In the genomic region with DNA sequence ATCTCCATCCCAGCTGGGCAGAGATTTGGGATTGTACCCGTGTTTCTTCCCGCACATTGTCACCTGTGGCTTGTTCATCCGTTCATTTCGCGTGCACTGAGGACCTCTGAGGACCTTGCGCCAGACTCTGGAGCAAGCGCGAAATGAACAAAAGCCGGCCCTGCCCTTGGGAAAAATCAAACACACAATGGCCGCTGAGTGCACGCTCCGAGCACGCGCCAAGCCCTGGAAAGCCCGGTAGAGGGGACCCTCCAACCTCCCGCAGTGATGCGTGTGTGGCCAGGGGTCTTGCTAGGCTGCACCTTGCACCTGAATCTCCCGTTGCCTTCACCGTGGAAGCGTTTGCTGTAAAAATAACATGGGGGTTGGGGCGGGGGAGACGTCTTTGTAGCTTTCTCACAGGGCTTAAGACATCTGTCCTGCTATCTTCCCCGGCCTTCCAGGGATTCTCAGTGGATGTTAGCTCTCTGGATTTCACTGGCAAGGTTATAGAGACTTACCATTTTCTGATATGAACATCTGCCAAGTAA, we compare ENCODE assay signal across 10 cellular contexts. TPM values are rescaled to one million over a fixed set of nuclear protein-coding genes. Genes with fewer than 3 reads are reported as not detected.
DNase-seq lines count a peak whose midpoint lies in the region; ATAC-seq, FAIRE-seq and TF ChIP-seq lines count a peak whose summit lies in the region.
"Had no signal": no experiment of that assay in that cellular context is flagged by ENCODE, and none has a peak within 500 bp of the region (broad histone marks: within the 10 kb centered on the region; RNA-seq: fewer than 3 reads in every experiment).

No MANE protein-coding gene starts in this region.

- H3K27me3 ChIP-seq in ascending aorta (no peaks in the 10 kb centered on the region), HepG2 (ENCODE audit: control insufficient read depth in 1 of 2, insufficient read depth in 2 of 2, low read length in 2 of 2) (no peaks in the 10 kb centered on the region)

- H3K4me3 ChIP-seq in ascending aorta = peak overlapping the region; percentile 50 to 64
- no peak overlapping the region for H3K4me3 ChIP-seq in HepG2 (replicated peaks in 1 of 3; ENCODE audit: insufficient read depth in 1 of 3, low read depth in 2 of 3, low read length in 3 of 3)

- H3K4me2 ChIP-seq in HepG2 (ENCODE audit: low read depth, low read length) = no peak overlapping the region

- peaks cover 2% of the 10 kb centered on the region for H3K36me3 Mint-ChIP-seq in activated T-cell treated with anti-CD3 and anti-CD28 coated beads, Interleukin-2, amount 50 U/mL, for 4 hours (ENCODE audit: insufficient read depth)

- H3K79me2 ChIP-seq in HepG2 (ENCODE audit: insufficient read depth, low read length) = no peaks in the 10 kb centered on the region

- TF ChIP-seq POLR2A in HepG2 (IDR thresholded peaks at IDR 0.05; ENCODE audit: insufficient read depth in 1 of 2, low read depth in 2 of 2, low read length in 2 of 2) = no peak

- TF ChIP-seq EP300 in HepG2 (IDR thresholded peaks at IDR 0.05; ENCODE audit: low read depth in 2 of 2, low read length in 2 of 2) = no peak
- TF ChIP-seq EP300 in HepG2 (CRISPR knock-in tag; IDR thresholded peaks at IDR 0.05; ENCODE audit: borderline replicate concordance) = no peak

- no peak overlapping the region for H2AFZ ChIP-seq in HepG2 (ENCODE audit: low read length)

- POLR2A ChIA-PET in HepG2 (lab: Yijun Ruan, JAX) = no interaction called here

- ATAC-seq in activated T-cell treated with anti-CD3 and anti-CD28 coated beads, Interleukin-2, amount 50 U/mL, for 4 hours = no peak
- no peak for ATAC-seq in HepG2
- no peak for ATAC-seq in stimulated activated naive CD8-positive, alpha-beta T cell treated with anti-CD3 and anti-CD28 coated beads, Interleukin-15, amount 100 ng/mL, for 72 hours
- no peak for ATAC-seq in GM21423 (IDR thresholded peaks at IDR 0.05; ENCODE audit: unreplicated experiment)
- ATAC-seq in GM21360 (IDR thresholded peaks at IDR 0.05; ENCODE audit: unreplicated experiment) = no peak

- WGBS in HepG2 (ENCODE audit: low lambda C conversion rate) = 70% methylated on average over 23 of the region's 23 CpGs

- intact Hi-C loops in ascending aorta (cut with DNase I) (loop anchor here (2.0 kb wide), 1 partner anchor 73 kb away; a partner anchor contains a TSS), HepG2 (cut with micrococcal nuclease; ENCODE audit: unreplicated experiment) (loop anchor here (5.0 kb wide), 1 partner anchor 199 kb away; no protein-coding TSS in a partner anchor)

- H3K9me3 ChIP-seq in ascending aorta = no peaks in the 10 kb centered on the region
- H3K9me3 ChIP-seq in HepG2 (ENCODE audit: low read length) = no peaks in the 10 kb centered on the region

- BruUV-seq in HepG2 (replicated peaks; lab: Mats Ljungman, UMichigan) = no TSS peak

- H3K36me3 ChIP-seq in ascending aorta (no peaks in the 10 kb centered on the region), HepG2 (replicated peaks in 1 of 2; ENCODE audit: control insufficient read depth in 1 of 2, insufficient read depth in 2 of 2, low read length in 2 of 2) (no peaks in the 10 kb centered on the region)

- DNase-seq in activated T-cell treated with anti-CD3 and anti-CD28 coated beads, Interleukin-2, amount 50 U/mL, for 4 hours = no peak
- DNase-seq in activated T-cell treated with anti-CD3 and anti-CD28 coated beads, Interleukin-2, amount 50 U/mL, for 48 hours = no peak
- DNase-seq in ascending aorta (ENCODE audit: low spot score in 2 of 2) (no peak), HepG2 (ENCODE audit: low spot score) (no peak)
- no peak for DNase-seq in stimulated activated naive CD8-positive, alpha-beta T cell treated with anti-CD3 and anti-CD28 coated beads, Interleukin-15, amount 100 ng/mL, for 72 hours
- no peak for DNase-seq in stimulated activated CD8-positive, alpha-beta memory T cell treated with anti-CD3 and anti-CD28 coated beads, Interleukin-4, amount 100 ng/mL, for 48 hours
- DNase-seq: SHP77 treated with DMSO at 0.1 percent for 48 hours had no signal

- peaks cover 8% of the 10 kb centered on the region for H3K4me1 Mint-ChIP-seq in activated T-cell treated with anti-CD3 and anti-CD28 coated beads, Interleukin-2, amount 50 U/mL, for 4 hours (ENCODE audit: low read depth)
- peaks cover 13% of the 10 kb centered on the region for H3K4me1 Mint-ChIP-seq in stimulated activated naive CD8-positive, alpha-beta T cell treated with anti-CD3 and anti-CD28 coated beads, Interleukin-15, amount 100 ng/mL, for 72 hours

- H3K27ac Mint-ChIP-seq in stimulated activated naive CD8-positive, alpha-beta T cell treated with anti-CD3 and anti-CD28 coated beads, Interleukin-15, amount 100 ng/mL, for 72 hours = no peak overlapping the region

- H3K4me3 Mint-ChIP-seq in activated T-cell treated with anti-CD3 and anti-CD28 coated beads, Interleukin-2, amount 50 U/mL, for 4 hours = peak overlapping the region; percentile 66
- H3K4me3 Mint-ChIP-seq in stimulated activated naive CD8-positive, alpha-beta T cell treated with anti-CD3 and anti-CD28 coated beads, Interleukin-15, amount 100 ng/mL, for 72 hours = peak overlapping the region; percentile 79 to 83

- in situ Hi-C loops in HepG2 (cut with HindIII; ENCODE audit: extremely low pct_ligation_motif_present, low pct_unique_long_range_greater_than_20kb) = no loop called here

- TF ChIP-seq RAD21 in HepG2 (CRISPR knock-in tag; IDR thresholded peaks at IDR 0.05) = no peak

- no peaks in the 10 kb centered on the region for H3K27me3 Mint-ChIP-seq in activated T-cell treated with anti-CD3 and anti-CD28 coated beads, Interleukin-2, amount 50 U/mL, for 4 hours (ENCODE audit: low read depth)
- H3K27me3 Mint-ChIP-seq in stimulated activated naive CD8-positive, alpha-beta T cell treated with anti-CD3 and anti-CD28 coated beads, Interleukin-15, amount 100 ng/mL, for 72 hours = no peaks in the 10 kb centered on the region

- FAIRE-seq in HepG2 (lab: Jason Lieb, UNC) = no peak
- FAIRE-seq: HTR-8/SVneo had no signal

- CTCF ChIA-PET in HepG2 (lab: Yijun Ruan, JAX; ENCODE audit: low intra/inter-chr PET ratio, low total read pairs) = interaction anchor here (2.0 kb wide), 1 partner anchor 113 kb away, joined by 15 read pairs; no protein-coding TSS in a partner anchor

- TF ChIP-seq CTCF in ascending aorta (IDR thresholded peaks at IDR 0.05) (no peak), HepG2 (CRISPR knock-in tag; IDR thresholded peaks at IDR 0.05) (no peak)

- H3K27ac ChIP-seq in ascending aorta (no peak overlapping the region), HepG2 (ENCODE audit: extremely low read length, insufficient read depth, low read length) (no peak overlapping the region)

- H3K4me1 ChIP-seq in ascending aorta = peaks cover 0 to 3% of the 10 kb centered on the region in 2 donors
- peaks cover 15% of the 10 kb centered on the region for H3K4me1 ChIP-seq in HepG2 (ENCODE audit: insufficient read depth, low read length)

- H4K20me1 ChIP-seq in HepG2 (ENCODE audit: insufficient read depth, low read length) = no peaks in the 10 kb centered on the region

- H3K9me3 Mint-ChIP-seq in activated T-cell treated with anti-CD3 and anti-CD28 coated beads, Interleukin-2, amount 50 U/mL, for 4 hours = no peaks in the 10 kb centered on the region
- H3K9me3 Mint-ChIP-seq in stimulated activated naive CD8-positive, alpha-beta T cell treated with anti-CD3 and anti-CD28 coated beads, Interleukin-15, amount 100 ng/mL, for 72 hours = no peaks in the 10 kb centered on the region

- no peak overlapping the region for H3K9ac ChIP-seq in HepG2 (ENCODE audit: insufficient read depth, low read depth, low read length)

TF ChIP-seq in HepG2, 621 proteins besides CTCF, POLR2A, EP300 and RAD21 (continues in another document):
- TF ChIP-seq NFE2L2 (IDR thresholded peaks at IDR 0.05; ENCODE audit: low read length) = no peak

RNA-seq across cellular contexts. Expression of a gene that starts 37.4 kb away (rescaled TPM):
- total RNA-seq in activated T-cell treated with anti-CD3 and anti-CD28 coated beads, Interleukin-2, amount 50 U/mL, for 4 hours = 10 to 100 TPM; 28.3 to 33.2 (median 29.3) TPM
- total RNA-seq in ascending aorta (13.4 TPM), HepG2 (2016; rRNA removed; fragmentation: Illumina TruSeq; extraction: Trizol) (4.4 and 6.0 TPM in 2 replicates)
- total RNA-seq in HepG2 (2016; cell fraction: cytosol; rRNA removed; fragmentation: Illumina TruSeq; extraction: Trizol; ENCODE audit: low read depth) = 1.1 and 1.2 TPM in 2 replicates
- total RNA-seq in HepG2 (2016; cell fraction: insoluble cytoplasmic fraction; rRNA removed; fragmentation: Illumina TruSeq; extraction: Trizol) = 3.5 and 5.9 TPM in 2 replicates
- 4.0 and 4.1 TPM in 2 replicates for total RNA-seq in HepG2 (2016; cell fraction: membrane; rRNA removed; fragmentation: Illumina TruSeq; extraction: Trizol)
- total RNA-seq in HepG2 (2016; cell fraction: nucleus; rRNA removed; fragmentation: Illumina TruSeq; extraction: Trizol) = 3.7 and 3.9 TPM in 2 replicates
- polyA plus RNA-seq in HepG2 (2011; rRNA removed) = 3.8 and 4.8 TPM in 2 replicates
- 3.9 and 5.3 TPM in 2 replicates for polyA plus RNA-seq in HepG2 (2011; cell fraction: cytosol; rRNA removed)
- polyA plus RNA-seq in HepG2 (2011; cell fraction: nucleus; rRNA removed) = 3.7 and 3.8 TPM in 2 replicates
- polyA plus RNA-seq in HepG2 (2012) = 3.7 and 4.3 TPM in 2 replicates
- polyA plus RNA-seq in HepG2 (2016; cell fraction: cytosol; fragmentation: Illumina TruSeq; extraction: Trizol; ENCODE audit: low read depth) = 0.96 and 1.2 TPM in 2 replicates
- 7.4 and 9.5 TPM in 2 replicates for polyA plus RNA-seq in HepG2 (2016; cell fraction: insoluble cytoplasmic fraction; fragmentation: Illumina TruSeq; extraction: Trizol; ENCODE audit: low read depth)
- polyA plus RNA-seq in HepG2 (2016; cell fraction: membrane; fragmentation: Illumina TruSeq; extraction: Trizol; ENCODE audit: low read depth) = 3.4 and 3.5 TPM in 2 replicates
- polyA plus RNA-seq in HepG2 (2016; cell fraction: nucleus; fragmentation: Illumina TruSeq; extraction: Trizol; ENCODE audit: insufficient read depth, low read depth) = 7.3 and 8.5 TPM in 2 replicates
- polyA minus RNA-seq in HepG2 (2011; rRNA and poly(A)+ RNA removed; ENCODE audit: low replicate concordance) = 5.7 and 8.2 TPM in 2 replicates
- polyA minus RNA-seq in HepG2 (2011; cell fraction: cytosol; rRNA and poly(A)+ RNA removed) = 5.0 and 5.4 TPM in 2 replicates
- polyA minus RNA-seq in HepG2 (2011; cell fraction: nucleus; rRNA and poly(A)+ RNA removed) = 3.2 and 3.7 TPM in 2 replicates

Comparison
In these comparisons a context has a peak if more than half of its experiments do, and no peak if none do; other contexts are left out.
1. H3K4me3 ChIP-seq: peak in ascending aorta (2 of 2); none in HepG2 (0 of 3).